1 cellular context compared by ENCODE assay signal in the genomic region with DNA sequence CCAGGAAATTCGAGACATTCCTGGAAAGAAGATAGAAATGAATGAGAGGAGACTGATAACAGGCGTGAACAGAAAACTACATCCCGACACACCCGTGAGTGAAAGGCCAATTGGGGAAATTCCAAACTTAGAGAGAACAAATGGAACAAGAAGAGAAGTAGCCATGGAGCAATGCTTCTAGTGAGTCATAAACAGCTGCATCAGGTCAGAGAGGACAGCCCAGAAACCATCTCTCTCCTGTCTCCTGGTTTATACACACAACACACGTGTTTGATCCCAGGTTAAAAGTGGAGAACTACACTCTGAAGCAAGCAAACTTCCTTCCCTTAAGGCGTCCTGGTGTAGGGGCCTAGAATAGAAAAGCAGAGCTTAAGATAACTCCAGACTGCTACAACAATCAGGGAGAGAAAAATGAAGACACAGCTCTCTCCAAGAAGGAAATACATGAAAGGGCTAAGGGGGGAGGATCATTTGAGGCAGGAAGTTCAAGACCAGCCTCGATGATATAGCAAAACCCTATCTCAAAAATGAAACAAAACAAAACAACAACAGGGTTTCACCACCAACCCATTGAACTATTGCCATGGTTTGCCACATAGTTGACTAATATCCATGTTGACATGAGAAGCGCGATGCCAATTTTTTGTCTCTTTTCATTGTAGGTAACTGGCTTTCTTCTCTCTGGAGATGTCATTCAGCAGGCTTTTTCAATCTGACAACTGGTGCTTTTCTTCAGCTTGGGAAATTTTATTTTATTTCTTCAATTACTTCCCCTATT.
TF ChIP-seq lines count a peak whose summit lies in the region.

No MANE protein-coding gene starts in this region.

TF ChIP-seq in SK-N-SH treated with all-trans-retinoic acid at 6 μM for 48 hours, 23 proteins besides CTCF, POLR2A, EP300 and RAD21 (continued from another document):
- TF ChIP-seq POU6F1 (CRISPR knock-in tag; IDR thresholded peaks at IDR 0.05; ENCODE audit: borderline replicate concordance, low read depth): no peak
- TF ChIP-seq BACH2 (CRISPR knock-in tag; IDR thresholded peaks at IDR 0.05; ENCODE audit: borderline replicate concordance): no peak
- TF ChIP-seq TOX (CRISPR knock-in tag; IDR thresholded peaks at IDR 0.05; ENCODE audit: borderline replicate concordance): no peak
- no peak for TF ChIP-seq ZC3H10 (CRISPR knock-in tag; IDR thresholded peaks at IDR 0.05)
